In genomic region chr2:120736955-120737801, GRCh38 we compare ENCODE assay signal across 8 cellular contexts.
A peak's percentile ranks its signal among the peaks of the same experiment; 100 is the strongest.
DNase-seq lines count a peak whose midpoint lies in the region; ATAC-seq and TF ChIP-seq lines count a peak whose summit lies in the region.

No MANE protein-coding gene starts in this region.

- H3K4me3 ChIP-seq in AG09309 (ENCODE audit: control insufficient read depth, low read depth, low read length) (peak overlapping the region; percentile 78), iPS-20b (ENCODE audit: low read length) (peak overlapping the region; percentile 86)

- DNase-seq in AG09309 (ENCODE audit: low read depth) (peak; percentile 52), HK-2 (ENCODE audit: unreplicated experiment) (peak; percentile 76), amniotic stem cell (lab: John Stamatoyannopoulos, UW) (peak; percentile 92)
- DNase-seq in stimulated activated CD8-positive, alpha-beta memory T cell treated with anti-CD3 and anti-CD28 coated beads, Interleukin-4, amount 100 ng/mL, for 48 hours: peak; percentile 21
- no peak for DNase-seq in activated CD4-positive, alpha-beta T cell treated with anti-CD3 and anti-CD28 coated beads, Interleukin-2, amount 50 U/mL, for 48 hours

- H3K36me3 ChIP-seq in iPS-20b (ENCODE audit: insufficient read depth, low read depth, low read length): peaks cover 8% of the 10 kb centered on the region; the same call in 1 of the 2 replicates

- peaks cover 31% of the 10 kb centered on the region; the same call in 1 of the 2 replicates for H3K4me1 ChIP-seq in iPS-20b (ENCODE audit: insufficient read depth, low read length)

- peak overlapping the region; percentile 94; the same call in 1 of the 2 replicates for H3K9ac ChIP-seq in iPS-20b (ENCODE audit: low read depth, low read length)

- H3K9me3 ChIP-seq in iPS-20b (ENCODE audit: insufficient read depth, low read depth, low read length): no peaks in the 10 kb centered on the region

- no peak for TF ChIP-seq CTCF in AG09309 (IDR thresholded peaks at IDR 0.05; ENCODE audit: control insufficient read depth, insufficient read depth, low read depth, low read length, missing control alignments)

- peaks cover 18% of the 10 kb centered on the region; the same call in 1 of the 2 replicates for H3K27me3 ChIP-seq in iPS-20b (ENCODE audit: insufficient read depth, low read length)

- ATAC-seq in HG02623 (IDR thresholded peaks at IDR 0.05; ENCODE audit: unreplicated experiment) (no peak), GM21515 (IDR thresholded peaks at IDR 0.05; ENCODE audit: unreplicated experiment) (no peak)

- peak overlapping the region; percentile 69 for H3K27ac ChIP-seq in iPS-20b (ENCODE audit: low read length)

Comparison
In these comparisons a context has a peak if more than half of its experiments do, and no peak if none do; other contexts are left out.
1. DNase-seq: peak in AG09309 (single experiment), HK-2 (single experiment), amniotic stem cell (single experiment) and stimulated activated CD8-positive, alpha-beta memory T cell treated with anti-CD3 and anti-CD28 coated beads, Interleukin-4, amount 100 ng/mL, for 48 hours (single experiment); none in activated CD4-positive, alpha-beta T cell treated with anti-CD3 and anti-CD28 coated beads, Interleukin-2, amount 50 U/mL, for 48 hours (0 of 2).